ENCODE assay signal across 8 cellular contexts in the genomic region with DNA sequence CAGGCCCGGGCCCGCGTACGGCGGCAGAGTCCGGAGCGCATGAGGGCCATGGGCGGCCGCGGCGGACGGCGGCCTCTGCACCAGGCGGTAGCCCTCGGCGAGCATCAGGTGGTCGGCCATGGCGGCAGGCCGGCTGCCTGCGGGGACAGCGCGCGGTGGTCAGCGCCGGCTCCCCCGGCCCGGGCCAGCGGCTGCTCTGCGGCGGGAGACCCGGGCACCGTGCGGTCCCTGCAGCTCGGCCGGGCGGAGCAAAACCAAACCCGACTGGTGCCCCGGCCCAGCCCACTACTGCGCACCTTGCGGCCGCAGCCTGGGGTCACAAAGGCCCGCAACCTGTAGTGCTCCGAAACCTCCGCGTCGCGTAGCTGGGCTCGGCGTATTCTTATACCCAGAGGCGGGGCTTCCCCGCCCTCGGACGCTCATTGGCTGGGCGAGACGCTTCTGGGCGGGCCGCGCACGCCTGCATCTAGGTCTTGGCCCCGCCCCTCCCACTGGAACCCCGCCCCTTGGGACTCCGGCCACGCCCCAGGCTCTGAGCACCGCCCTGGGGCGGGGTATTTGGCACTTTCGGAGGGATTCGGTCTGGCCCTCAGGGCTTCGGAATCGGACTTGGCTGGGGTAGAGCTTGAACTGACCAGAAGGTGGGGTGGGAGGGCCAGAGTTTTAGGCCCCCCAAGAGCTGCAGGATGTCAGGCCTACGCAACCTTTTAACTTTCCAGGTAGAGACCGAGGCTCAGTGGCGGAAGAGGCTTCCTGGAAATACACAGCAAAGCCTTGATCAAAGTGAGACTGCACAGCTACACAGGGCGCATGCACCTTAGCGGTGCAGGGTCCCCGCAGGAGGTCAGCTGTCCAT. TPM values are rescaled to one million over a fixed set of nuclear protein-coding genes. Genes with fewer than 3 reads are reported as not detected.
DNase-seq lines count a peak whose midpoint lies in the region; TF ChIP-seq lines count a peak whose summit lies in the region.

Gene CITED4 (minus strand): TSS at position 356 of the 856 bp plus-strand sequence. CDS start 236 bp downstream, at position 120.

- no peak for TF ChIP-seq CTCF in GM20000 (IDR thresholded peaks at IDR 0.05; ENCODE audit: extremely low read depth, missing control alignments)
- peak; percentile 53 for TF ChIP-seq CTCF in epithelial cell of proximal tubule (conservative IDR thresholded peaks at IDR 0.05; ENCODE audit: low read depth, low read length)

- DNase-seq in COLO829 (ENCODE audit: low spot score) = peak; percentile 86
- DNase-seq in GM20000 (ENCODE audit: low spot score) = peak; percentile 99
- peak; percentile 59 for DNase-seq in HS-5 (ENCODE audit: low read depth)
- DNase-seq in NOMO-1 treated with dmso at 0.1 percent for 144 hours (lab: John Stamatoyannopoulos, UW; ENCODE audit: unreplicated experiment) = peak; percentile 87
- DNase-seq in activated T-cell treated with anti-CD3 and anti-CD28 coated beads for 48 hours (ENCODE audit: low read depth) = peak; percentile 93
- DNase-seq in epithelial cell of proximal tubule (ENCODE audit: low read depth) = no peak
- peak; percentile 97 for DNase-seq in mucosa of gallbladder (ENCODE audit: low spot score)
- peak; percentile 90 for DNase-seq in stimulated activated CD8-positive, alpha-beta memory T cell treated with anti-CD3 and anti-CD28 coated beads, Interleukin-4, amount 100 ng/mL, for 24 hours (ENCODE audit: low read depth)

- H3K4me3 ChIP-seq in epithelial cell of proximal tubule (ENCODE audit: low read depth, low read length) = peak within 1 kb of the TSS; percentile 80

RNA-seq across cellular contexts. Expression of gene CITED4, which starts in this region (rescaled TPM):
- total RNA-seq in epithelial cell of proximal tubule (43.4 and 55.5 TPM in 2 replicates), mucosa of gallbladder (86.1 TPM)
